ENCODE assay signal across 9 cellular contexts in genomic region chrX:48509619-48510018, GRCh38. TPM values are rescaled to one million over a fixed set of nuclear protein-coding genes. Genes with fewer than 3 reads are reported as not detected.
A peak's percentile ranks its signal among the peaks of the same experiment; 100 is the strongest.
DNase-seq lines count a peak whose midpoint lies in the region; ATAC-seq and TF ChIP-seq lines count a peak whose summit lies in the region.
"Had no signal": no experiment of that assay in that cellular context is flagged by ENCODE, and none has a peak within 500 bp of the region (broad histone marks: within the 10 kb centered on the region; RNA-seq: fewer than 3 reads in every experiment).

No MANE protein-coding gene starts in this region.

- no peak overlapping the region for H3K9ac ChIP-seq in KMS-11

- H3K27ac ChIP-seq in KMS-11 = no peak overlapping the region

- H3K27ac Mint-ChIP-seq in dendritic cell treated with granulocyte-macrophage colony-stimulating factor and Interleukin-4, amounts not matched to agents 40 ng/mL and 50 ng/mL, for 4 days = peak overlapping the region; percentile 88
- H3K27ac Mint-ChIP-seq in natural killer cell = peak overlapping the region; percentile 65 to 94

- H2AFZ ChIP-seq in KMS-11 (ENCODE audit: low read depth) = peak overlapping the region; percentile 78; the same call in 1 of the 2 replicates

- ATAC-seq in natural killer cell (no peak), GM18909 (IDR thresholded peaks at IDR 0.05; ENCODE audit: poor library complexity, unreplicated experiment) (no peak)

- H3K36me3 ChIP-seq in KMS-11 (ENCODE audit: insufficient read depth) = no peaks in the 10 kb centered on the region

- H3K4me2 ChIP-seq in KMS-11 = peak overlapping the region; percentile 48; the same call in 1 of the 2 replicates

- H3K4me1 Mint-ChIP-seq in dendritic cell treated with granulocyte-macrophage colony-stimulating factor and Interleukin-4, amounts not matched to agents 40 ng/mL and 50 ng/mL, for 4 days (ENCODE audit: low read depth) = peaks cover 15% of the 10 kb centered on the region
- peaks cover 7 to 31% of the 10 kb centered on the region in 2 donors for H3K4me1 Mint-ChIP-seq in natural killer cell

- H4K20me1 ChIP-seq in KMS-11 (ENCODE audit: insufficient read depth) = no peaks in the 10 kb centered on the region

- H3K4me3 Mint-ChIP-seq in dendritic cell treated with granulocyte-macrophage colony-stimulating factor and Interleukin-4, amounts not matched to agents 40 ng/mL and 50 ng/mL, for 4 days = peak overlapping the region; percentile 87
- H3K4me3 Mint-ChIP-seq in natural killer cell = peak overlapping the region; percentile 90

- H3K27me3 Mint-ChIP-seq in dendritic cell treated with granulocyte-macrophage colony-stimulating factor and Interleukin-4, amounts not matched to agents 40 ng/mL and 50 ng/mL, for 4 days = no peaks in the 10 kb centered on the region
- no peaks in the 10 kb centered on the region for H3K27me3 Mint-ChIP-seq in natural killer cell (ENCODE audit: low read depth in 2 of 2)

- peak overlapping the region; percentile 77 for H3K4me3 ChIP-seq in AG10803 (ENCODE audit: low read length)
- H3K4me3 ChIP-seq in KMS-11 (IDR thresholded peaks at IDR 0.05; ENCODE audit: insufficient read depth, low read depth, low read length) = peak overlapping the region; percentile 38

- H3K79me2 ChIP-seq in KMS-11 (ENCODE audit: insufficient read depth, low read depth) = no peaks in the 10 kb centered on the region

- no peaks in the 10 kb centered on the region for H3K9me3 Mint-ChIP-seq in dendritic cell treated with granulocyte-macrophage colony-stimulating factor and Interleukin-4, amounts not matched to agents 40 ng/mL and 50 ng/mL, for 4 days
- H3K9me3 Mint-ChIP-seq in natural killer cell = no peaks in the 10 kb centered on the region

- peaks cover 14% of the 10 kb centered on the region for H3K36me3 Mint-ChIP-seq in dendritic cell treated with granulocyte-macrophage colony-stimulating factor and Interleukin-4, amounts not matched to agents 40 ng/mL and 50 ng/mL, for 4 days (ENCODE audit: low read depth)
- no peaks in the 10 kb centered on the region for H3K36me3 Mint-ChIP-seq in natural killer cell

- intact Hi-C loops in dendritic cell treated with granulocyte-macrophage colony-stimulating factor and Interleukin-4, amounts not matched to agents 40 ng/mL and 50 ng/mL, for 4 days (cut with micrococcal nuclease) = no loop called here
- intact Hi-C loops in natural killer cell (cut with micrococcal nuclease) = no loop called here

- no peaks in the 10 kb centered on the region for H3K27me3 ChIP-seq in KMS-11 (ENCODE audit: insufficient read depth, low read depth)

- peaks cover 3% of the 10 kb centered on the region for H3K4me1 ChIP-seq in KMS-11 (ENCODE audit: low read depth, poor library complexity, severe bottlenecking)

- no peak for TF ChIP-seq CTCF in AG10803 (conservative IDR thresholded peaks at IDR 0.05; ENCODE audit: low read length)
- no peak for TF ChIP-seq CTCF in KMS-11 (conservative IDR thresholded peaks at IDR 0.05; ENCODE audit: low read depth, low read length)
- no peak for TF ChIP-seq CTCF in natural killer cell (IDR thresholded peaks at IDR 0.05)

- DNase-seq in AG10803 (ENCODE audit: low read depth) = no peak
- no peak for DNase-seq in natural killer cell
- DNase-seq in stimulated activated CD4-positive, alpha-beta T cell treated with anti-CD3 and anti-CD28 coated beads, Interleukin-12 subunit alpha, Interleukin-12 subunit beta, amount 100 ng/mL, for 4 hours = no peak
- no peak for DNase-seq in NOMO-1 (lab: John Stamatoyannopoulos, UW; ENCODE audit: unreplicated experiment in 2 of 2)
- no peak for DNase-seq in NCI-H1105 (lab: John Stamatoyannopoulos, UW)
- DNase-seq: Kasumi-1 had no signal

RNA-seq across cellular contexts. Expression of gene PORCN, which starts 0.8 kb away (rescaled TPM):
- 10 to 100 TPM; 29.6 to 33.1 (median 31.1) TPM for total RNA-seq in natural killer cell

RNA-seq across cellular contexts. Expression of gene EBP, which starts 12.0 kb away (rescaled TPM):
- total RNA-seq in natural killer cell = 100 to 1,000 TPM in 1 of 3 donors, 10 to 100 TPM in 2; 91.6 to 115 (median 97.6) TPM

RNA-seq across cellular contexts. Expression of gene TBC1D25, which starts 29.9 kb away (rescaled TPM):
- 10 to 100 TPM; 34.9 to 41.8 (median 36.1) TPM for total RNA-seq in natural killer cell

RNA-seq across cellular contexts. Expression of gene FTSJ1, which starts 33.6 kb away (rescaled TPM):
- 10 to 100 TPM; 62.4 to 75.3 (median 67.3) TPM for total RNA-seq in natural killer cell

RNA-seq across cellular contexts. Expression of gene SLC38A5, which starts 39.6 kb away (rescaled TPM):
- 10 to 100 TPM; 20.3 to 25.1 (median 24.7) TPM for total RNA-seq in natural killer cell
